9 cellular contexts compared by ENCODE assay signal in the genomic region with DNA sequence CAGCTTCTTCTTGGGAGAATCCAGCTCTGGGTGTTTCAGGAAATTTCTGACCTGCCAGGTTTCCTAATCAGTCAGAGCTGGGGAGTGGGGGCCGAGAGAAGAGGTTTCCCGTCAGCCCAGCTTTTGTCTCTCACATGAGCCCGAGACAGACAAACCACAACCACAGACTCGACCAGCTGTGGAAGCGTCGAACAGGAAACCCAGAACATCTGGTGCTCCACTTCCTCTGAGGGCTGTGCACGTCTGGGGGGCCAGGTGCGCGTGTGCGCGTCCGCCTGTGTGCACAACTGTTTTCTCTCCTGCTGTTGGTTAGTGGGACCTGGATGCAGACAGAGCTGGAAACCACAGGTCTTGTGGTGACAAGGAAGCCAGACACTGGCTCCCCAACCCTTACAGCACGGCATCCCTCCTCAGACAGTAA.
DNase-seq lines count a peak whose midpoint lies in the region; ATAC-seq and TF ChIP-seq lines count a peak whose summit lies in the region.
"Had no signal": no experiment of that assay in that cellular context is flagged by ENCODE, and none has a peak within 500 bp of the region (broad histone marks: within the 10 kb centered on the region; RNA-seq: fewer than 3 reads in every experiment).

No MANE protein-coding gene starts in this region.

- peak; percentile 38 to 52 for DNase-seq in stimulated activated CD4-positive, alpha-beta T cell treated with anti-CD3 and anti-CD28 coated beads, Interleukin-1b, Interleukin-23, amount 100 ng/mL, for 4 hours (ENCODE audit: low read depth in 2 of 2)
- DNase-seq in DMS114 treated with DMSO at 0.1 percent for 48 hours (lab: John Stamatoyannopoulos, UW; ENCODE audit: unreplicated experiment), result no peak
- no peak for DNase-seq in globus pallidus (ENCODE audit: low spot score)
- DNase-seq in left lung, result no peak

- no peaks in the 10 kb centered on the region for H3K9me2 ChIP-seq in OCI-LY1 (ENCODE audit: low read depth, low read length)

- H3K9ac ChIP-seq in OCI-LY1 (ENCODE audit: low read length), result peak overlapping the region; percentile 63

- intact Hi-C loops in left lung (cut with DNase I), result no loop called here

- no peaks in the 10 kb centered on the region for H3K9me3 Mint-ChIP-seq in activated T-helper 17 cell treated with anti-CD3 and anti-CD28 coated beads, Interleukin-2, amount 50 U/mL, for 72 hours

- H3K27ac Mint-ChIP-seq in activated T-helper 17 cell treated with anti-CD3 and anti-CD28 coated beads, Interleukin-2, amount 50 U/mL, for 72 hours, result peak overlapping the region; percentile 50

- TF ChIP-seq CTCF in OCI-LY1 (IDR thresholded peaks at IDR 0.05; ENCODE audit: low read length) (no peak), left lung (IDR thresholded peaks at IDR 0.05) (no peak)

- 0 out of 2 replicates have a peak, but pooled peaks cover 5% of the 10 kb centered on the region for H3F3A ChIP-seq in OCI-LY1 (ENCODE audit: insufficient read depth, low read length)

- H2AFZ ChIP-seq in OCI-LY1 (ENCODE audit: low read length), result no peak overlapping the region

- peaks cover 7% of the 10 kb centered on the region for H3K36me3 Mint-ChIP-seq in activated T-helper 17 cell treated with anti-CD3 and anti-CD28 coated beads, Interleukin-2, amount 50 U/mL, for 72 hours (ENCODE audit: low read depth)

- H3K27me3 ChIP-seq in OCI-LY1 (ENCODE audit: insufficient read depth, low read length) (no peaks in the 10 kb centered on the region), left lung (no peaks in the 10 kb centered on the region)

- H3K36me3 ChIP-seq in OCI-LY1 (ENCODE audit: insufficient read depth, low read length) (no peaks in the 10 kb centered on the region), left lung (no peaks in the 10 kb centered on the region)
- H3K36me3 ChIP-seq: thoracic aorta had no signal

- H3K27ac ChIP-seq in OCI-LY1 (ENCODE audit: low read depth, low read length, poor library complexity, severe bottlenecking) (peak overlapping the region; percentile 96), left lung (no peak overlapping the region)
- H3K27ac ChIP-seq: thoracic aorta had no signal

- H3K79me2 ChIP-seq in OCI-LY1 (ENCODE audit: insufficient read depth, low read length), result no peaks in the 10 kb centered on the region

- H3K4me3 ChIP-seq in OCI-LY1 (ENCODE audit: low read depth, low read length, poor library complexity, severe bottlenecking) (peak overlapping the region; percentile 35), left lung (no peak overlapping the region)
- H3K4me3 ChIP-seq: thoracic aorta had no signal

- no peaks in the 10 kb centered on the region for H3K27me3 Mint-ChIP-seq in activated T-helper 17 cell treated with anti-CD3 and anti-CD28 coated beads, Interleukin-2, amount 50 U/mL, for 72 hours

- no peaks in the 10 kb centered on the region for H4K20me1 ChIP-seq in OCI-LY1 (ENCODE audit: insufficient read depth, low read length)

- H3K9me3 ChIP-seq in OCI-LY1 (ENCODE audit: low read length) (no peaks in the 10 kb centered on the region), left lung (no peaks in the 10 kb centered on the region)
- H3K9me3 ChIP-seq: thoracic aorta had no signal

- peak overlapping the region; percentile 58 for H3K4me2 ChIP-seq in OCI-LY1 (ENCODE audit: low read length)

- H3K4me1 ChIP-seq in OCI-LY1 (ENCODE audit: insufficient read depth, low read length, severe bottlenecking) (peaks cover 82% of the 10 kb centered on the region), left lung (peaks cover 5 to 28% of the 10 kb centered on the region in 2 donors)

- H3K4me1 Mint-ChIP-seq in activated T-helper 17 cell treated with anti-CD3 and anti-CD28 coated beads, Interleukin-2, amount 50 U/mL, for 72 hours, result peaks cover 27% of the 10 kb centered on the region

- ATAC-seq in GM18502 (IDR thresholded peaks at IDR 0.05; ENCODE audit: poor library complexity, unreplicated experiment), result peak; percentile 61
- peak; percentile 50 for ATAC-seq in HG02840 (IDR thresholded peaks at IDR 0.05; ENCODE audit: low FRiP score, unreplicated experiment)
- peak; percentile 47 for ATAC-seq in activated T-helper 17 cell treated with anti-CD3 and anti-CD28 coated beads, Interleukin-2, amount 50 U/mL, for 72 hours (replicated peaks)
- ATAC-seq in left lung, result no peak

- H3K4me3 Mint-ChIP-seq in activated T-helper 17 cell treated with anti-CD3 and anti-CD28 coated beads, Interleukin-2, amount 50 U/mL, for 72 hours, result peak overlapping the region; percentile 62

Comparison
In these comparisons a context has a peak if more than half of its experiments do, and no peak if none do; other contexts are left out.
1. DNase-seq: peak in stimulated activated CD4-positive, alpha-beta T cell treated with anti-CD3 and anti-CD28 coated beads, Interleukin-1b, Interleukin-23, amount 100 ng/mL, for 4 hours (2 of 2); none in DMS114 treated with DMSO at 0.1 percent for 48 hours (single experiment), globus pallidus (single experiment) and left lung (0 of 2).